Comparison of ENCODE assay signal across 20 cellular contexts in the genomic region with DNA sequence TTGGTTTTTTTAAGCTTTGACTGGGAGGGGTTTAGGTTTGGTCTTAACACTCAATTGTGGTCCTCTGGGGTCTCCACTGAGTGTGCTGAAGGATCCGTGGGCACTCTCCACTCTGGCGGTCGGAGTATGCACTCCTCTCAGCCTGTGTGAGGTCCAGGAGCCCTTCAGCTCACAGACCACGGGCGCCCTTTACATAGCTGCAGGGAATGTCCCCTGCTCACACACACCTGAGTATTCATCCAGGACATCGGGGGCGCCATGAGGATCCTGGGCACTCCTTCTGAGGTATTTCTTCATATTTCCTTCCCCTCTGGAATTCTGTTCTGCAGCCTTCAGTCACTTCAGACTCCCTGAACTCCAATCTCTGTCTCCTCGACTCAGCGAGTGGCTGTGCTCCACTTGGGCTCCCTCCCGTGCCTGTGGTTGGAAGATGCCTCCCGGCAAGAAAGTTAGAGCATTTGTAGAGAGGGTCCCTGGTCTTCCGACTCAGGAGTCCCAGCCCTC. TPM values are rescaled to one million over a fixed set of nuclear protein-coding genes. Genes with fewer than 3 reads are reported as not detected.
"Had no signal": no experiment of that assay in that cellular context is flagged by ENCODE, and none has a peak within 500 bp of the region (broad histone marks: within the 10 kb centered on the region; RNA-seq: fewer than 3 reads in every experiment).

No MANE protein-coding gene starts in this region.

- H3K9me3 Mint-ChIP-seq: activated naive CD4-positive, alpha-beta T cell treated with anti-CD3 and anti-CD28 coated beads, Interleukin-2, amount 50 U/mL, for 24 hours; mesothelial cell of epicardium; naive thymus-derived CD8-positive, alpha-beta T cell; neural progenitor cell had no signal

- H3K4me1 Mint-ChIP-seq: activated naive CD4-positive, alpha-beta T cell treated with anti-CD3 and anti-CD28 coated beads, Interleukin-2, amount 50 U/mL, for 24 hours; mesothelial cell of epicardium; neural progenitor cell had no signal

- H3K27me3 ChIP-seq: adrenal gland, neural progenitor cell, thyroid gland had no signal

- H3K4me3 Mint-ChIP-seq: activated naive CD4-positive, alpha-beta T cell treated with anti-CD3 and anti-CD28 coated beads, Interleukin-2, amount 50 U/mL, for 24 hours; mesothelial cell of epicardium; neural progenitor cell had no signal

- ATAC-seq: esophagus mucosa; naive thymus-derived CD8-positive, alpha-beta T cell; stimulated activated naive CD8-positive, alpha-beta T cell treated with anti-CD3 and anti-CD28 coated beads, Interleukin-15, Interleukin-2, amounts not matched to agents 100 U/mL and 50 U/mL, for 24 hours had no signal

- H3K4me1 ChIP-seq: adrenal gland, neural progenitor cell, prostate gland had no signal

- H3K9me3 ChIP-seq: adrenal gland, prostate gland, SK-N-SH, thyroid gland had no signal

- H3K27me3 Mint-ChIP-seq: activated naive CD4-positive, alpha-beta T cell treated with anti-CD3 and anti-CD28 coated beads, Interleukin-2, amount 50 U/mL, for 24 hours; naive thymus-derived CD8-positive, alpha-beta T cell had no signal

- H3K4me3 ChIP-seq: adrenal gland, lung, neural progenitor cell, prostate gland, thyroid gland had no signal

- H3K4me2 ChIP-seq: neural progenitor cell, SK-N-SH had no signal

- H2AFZ ChIP-seq: neural progenitor cell had no signal

- H3K36me3 ChIP-seq: adrenal gland, prostate gland, thyroid gland had no signal

- DNase-seq: activated CD4-positive, alpha-beta T cell treated with anti-CD3 and anti-CD28 coated beads for 4 hours; activated CD4-positive, alpha-beta T cell treated with anti-CD3 and anti-CD28 coated beads, Interleukin-2, amount 50 U/mL, for 48 hours; activated CD4-positive, CD25-positive, alpha-beta regulatory T cell; activated gamma-delta T cell treated with Interleukin-2 at 50 U/mL for 16 hours; activated T-cell treated with anti-CD3 and anti-CD28 coated beads for 4 hours; central memory CD4-positive, alpha-beta T cell; effector memory CD4-positive, alpha-beta T cell; naive thymus-derived CD8-positive, alpha-beta T cell; SK-N-SH; stimulated activated CD4-positive, alpha-beta T cell treated with anti-CD3 and anti-CD28 coated beads, Interleukin-4, amount 100 ng/mL, for 24 hours; stimulated activated naive CD8-positive, alpha-beta T cell treated with anti-CD3 and anti-CD28 coated beads, Interleukin-15, Interleukin-2, amounts not matched to agents 100 U/mL and 50 U/mL, for 24 hours; T1000; thyroid gland had no signal

- H3K27ac ChIP-seq: adrenal gland, neural progenitor cell, prostate gland, thyroid gland had no signal

- H3K9ac ChIP-seq: neural progenitor cell, SK-N-SH had no signal

- H3K27ac Mint-ChIP-seq: activated naive CD4-positive, alpha-beta T cell treated with anti-CD3 and anti-CD28 coated beads, Interleukin-2, amount 50 U/mL, for 24 hours; mesothelial cell of epicardium; neural progenitor cell had no signal

- H3K36me3 Mint-ChIP-seq: activated naive CD4-positive, alpha-beta T cell treated with anti-CD3 and anti-CD28 coated beads, Interleukin-2, amount 50 U/mL, for 24 hours; naive thymus-derived CD8-positive, alpha-beta T cell had no signal

RNA-seq across cellular contexts. Expression of a gene that starts 54.4 kb away (rescaled TPM):
- polyA plus RNA-seq: naive thymus-derived CD8-positive, alpha-beta T cell had no signal
